In genomic region chr6:120363429-120363828, GRCh38 we compare ENCODE assay signal across 21 cellular contexts.
"Had no signal": no experiment of that assay in that cellular context is flagged by ENCODE, and none has a peak within 500 bp of the region (broad histone marks: within the 10 kb centered on the region; RNA-seq: fewer than 3 reads in every experiment).

No MANE protein-coding gene starts in this region.

- H3K4me1 ChIP-seq: breast epithelium, tibial nerve had no signal

- H3K4me3 ChIP-seq: breast epithelium, lung, tibial nerve had no signal

- H3K4me1 Mint-ChIP-seq: activated naive CD8-positive, alpha-beta T cell treated with anti-CD3 and anti-CD28 coated beads, Interleukin-2, amount 50 U/mL, for 24 hours; mesothelial cell of epicardium had no signal

- H3K4me3 Mint-ChIP-seq: activated naive CD4-positive, alpha-beta T cell treated with anti-CD3 and anti-CD28 coated beads for 36 hours; activated naive CD8-positive, alpha-beta T cell treated with anti-CD3 and anti-CD28 coated beads, Interleukin-2, amount 50 U/mL, for 24 hours; activated T-cell treated with anti-CD3 and anti-CD28 coated beads, Interleukin-2, amount 50 U/mL, for 4 hours; mesothelial cell of epicardium; natural killer cell treated with Interleukin-12 subunit alpha and Interleukin-12 subunit beta and Interleukin-15 and Interleukin-18, amount 100 ng/mL, for 72 hours; stimulated activated naive CD8-positive, alpha-beta T cell treated with anti-CD3 and anti-CD28 coated beads, Interleukin-15, Interleukin-2, amounts not matched to agents 100 ng/mL and 50 ng/mL, for 24 hours had no signal

- H3K27me3 Mint-ChIP-seq: activated naive CD8-positive, alpha-beta T cell treated with anti-CD3 and anti-CD28 coated beads, Interleukin-2, amount 50 U/mL, for 24 hours; natural killer cell treated with Interleukin-12 subunit alpha and Interleukin-12 subunit beta and Interleukin-15 and Interleukin-18, amount 100 ng/mL, for 72 hours; progenitor cell of endocrine pancreas; stimulated activated naive CD8-positive, alpha-beta T cell treated with anti-CD3 and anti-CD28 coated beads, Interleukin-15, Interleukin-2, amounts not matched to agents 100 ng/mL and 50 ng/mL, for 24 hours had no signal

- DNase-seq: activated CD4-positive, alpha-beta T cell treated with anti-CD3 and anti-CD28 coated beads, Interleukin-2, amount 50 U/mL, for 1 hour; activated CD8-positive, alpha-beta memory T cell treated with anti-CD3 and anti-CD28 coated beads, Interleukin-2, amount 50 U/mL, for 4 hours; activated naive CD4-positive, alpha-beta T cell treated with anti-CD3 and anti-CD28 coated beads for 36 hours; activated naive CD8-positive, alpha-beta T cell treated with anti-CD3 and anti-CD28 coated beads, Interleukin-2, amount 50 U/mL, for 24 hours; activated T-cell treated with anti-CD3 and anti-CD28 coated beads, Interleukin-2, amount 50 U/mL, for 4 hours; aorta; cerebellar nuclear complex; cortex of kidney; effector CD4-positive, alpha-beta T cell; stimulated activated CD4-positive, alpha-beta T cell treated with anti-CD3 and anti-CD28 coated beads, Interleukin-2, amount 100 ng/mL, for 24 hours; SW 1271 had no signal

- ATAC-seq: activated CD4-positive, CD25-positive, alpha-beta regulatory T cell treated with anti-CD3 and anti-CD28 coated beads, Interleukin-2, amount 50 U/mL, for 24 hours; activated naive CD8-positive, alpha-beta T cell treated with anti-CD3 and anti-CD28 coated beads, Interleukin-2, amount 50 U/mL, for 24 hours; activated T-cell treated with anti-CD3 and anti-CD28 coated beads, Interleukin-2, amount 50 U/mL, for 4 hours; esophagus mucosa; left lobe of liver; natural killer cell treated with Interleukin-12 subunit alpha and Interleukin-12 subunit beta and Interleukin-15 and Interleukin-18, amount 100 ng/mL, for 72 hours had no signal

- H3K27ac Mint-ChIP-seq: activated naive CD4-positive, alpha-beta T cell treated with anti-CD3 and anti-CD28 coated beads for 36 hours; activated naive CD8-positive, alpha-beta T cell treated with anti-CD3 and anti-CD28 coated beads, Interleukin-2, amount 50 U/mL, for 24 hours; mesothelial cell of epicardium; natural killer cell treated with Interleukin-12 subunit alpha and Interleukin-12 subunit beta and Interleukin-15 and Interleukin-18, amount 100 ng/mL, for 72 hours; progenitor cell of endocrine pancreas; stimulated activated naive CD8-positive, alpha-beta T cell treated with anti-CD3 and anti-CD28 coated beads, Interleukin-15, Interleukin-2, amounts not matched to agents 100 ng/mL and 50 ng/mL, for 24 hours had no signal

- H3K36me3 ChIP-seq: breast epithelium, tibial nerve had no signal

- H3K27me3 ChIP-seq: breast epithelium, tibial nerve had no signal

- H3K27ac ChIP-seq: breast epithelium, tibial nerve had no signal
